25 cellular contexts compared by ENCODE assay signal in the genomic region with DNA sequence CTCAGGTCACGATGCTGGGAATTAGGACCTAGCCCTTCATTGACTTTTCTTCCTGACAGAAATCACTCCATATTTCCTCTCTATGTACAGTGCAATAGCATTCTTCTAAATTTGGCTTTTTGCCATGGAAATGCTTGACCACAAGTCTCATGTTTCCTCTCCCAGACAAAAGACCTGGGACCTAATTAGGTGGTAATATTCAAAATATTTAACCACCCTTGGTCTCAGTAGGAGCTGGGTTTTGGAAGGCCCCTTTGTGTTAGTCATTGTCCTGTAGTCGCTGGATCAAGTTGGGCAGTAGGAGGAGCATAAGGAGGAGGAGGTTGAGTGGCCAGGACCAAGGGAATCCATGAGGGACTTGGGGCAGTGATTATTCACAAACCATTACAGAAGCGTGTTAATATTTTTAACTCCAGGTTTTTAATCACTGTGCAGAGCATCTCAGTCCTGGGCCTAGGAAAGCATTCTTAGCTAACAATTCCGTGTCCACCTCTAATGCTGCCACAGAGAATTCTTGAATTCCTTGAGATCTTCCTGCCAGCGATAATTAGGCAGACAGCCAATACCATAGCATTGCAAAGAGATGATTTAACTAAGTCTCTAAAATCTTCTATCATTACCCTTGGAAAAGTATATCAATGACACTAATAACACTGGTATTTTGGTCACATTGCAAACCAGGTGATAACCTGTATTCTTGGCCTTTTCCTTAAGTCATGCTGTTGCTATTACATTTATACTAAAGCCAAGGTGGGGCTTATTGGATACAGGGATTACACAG. TPM values are rescaled to one million over a fixed set of nuclear protein-coding genes. Genes with fewer than 3 reads are reported as not detected.
DNase-seq lines count a peak whose midpoint lies in the region; ATAC-seq, FAIRE-seq and TF ChIP-seq lines count a peak whose summit lies in the region.
"Had no signal": no experiment of that assay in that cellular context is flagged by ENCODE, and none has a peak within 500 bp of the region (broad histone marks: within the 10 kb centered on the region; RNA-seq: fewer than 3 reads in every experiment).

No MANE protein-coding gene starts in this region.

- no peaks in the 10 kb centered on the region for H3K4me1 ChIP-seq in left lung
- no peaks in the 10 kb centered on the region for H3K4me1 ChIP-seq in A673 (ENCODE audit: insufficient read depth, low read length, poor library complexity, severe bottlenecking)
- H3K4me1 ChIP-seq: foreskin keratinocyte, parathyroid adenoma, spleen, tibial artery had no signal

- intact Hi-C loops in left lung (cut with DNase I): no loop called here
- intact Hi-C loops in A673 (cut with micrococcal nuclease; ENCODE audit: unreplicated experiment): no loop called here

- POLR2A ChIA-PET in A673 (lab: Charles Lee; ENCODE audit: low non-redundant PET): no interaction called here

- H3K36me3 ChIP-seq in bronchial epithelial cell (ENCODE audit: control insufficient read depth, insufficient read depth, low read length) (no peaks in the 10 kb centered on the region), left lung (no peaks in the 10 kb centered on the region), A673 (ENCODE audit: insufficient read depth, low read length, poor library complexity, severe bottlenecking) (no peaks in the 10 kb centered on the region)
- H3K36me3 ChIP-seq: spleen, tibial artery had no signal

- peak; percentile 46 for DNase-seq in EH (ENCODE audit: low read depth)
- peak; percentile 87 for DNase-seq in M059J (ENCODE audit: low read depth)
- peak; percentile 64 for DNase-seq in bronchial epithelial cell (ENCODE audit: low read depth)
- no peak for DNase-seq in left lung
- DNase-seq in A673 (ENCODE audit: low spot score): no peak
- no peak for DNase-seq in GOT3 (lab: John Stamatoyannopoulos, UW)
- DNase-seq: activated B cell treated with CpG ODN at 0.5 μM for 24 hours; activated CD8-positive, alpha-beta memory T cell treated with anti-CD3 and anti-CD28 coated beads for 24 hours; DMS 273 treated with DMSO at 0.1 percent for 48 hours; foreskin keratinocyte; NCI-H1105 treated with DMSO at 0.1 percent for 48 hours; NCI-H2171 treated with DMSO at 0.1 percent for 48 hours; NK-92 treated with Interleukin-12 subunit alpha and Interleukin-12 subunit beta, amount 100 ng/mL, for 24 hours; SHP77; spleen; tibial artery had no signal

- H3K9me3 ChIP-seq in left lung (no peaks in the 10 kb centered on the region), A673 (ENCODE audit: low read depth, low read length, poor library complexity, severe bottlenecking) (no peaks in the 10 kb centered on the region)
- H3K9me3 ChIP-seq: tibial artery had no signal

- TF ChIP-seq CTCF in bronchial epithelial cell (IDR thresholded peaks at IDR 0.05; ENCODE audit: insufficient read depth, low read length, severe bottlenecking): no peak
- TF ChIP-seq CTCF in left lung (IDR thresholded peaks at IDR 0.05): no peak
- TF ChIP-seq CTCF in A673 (conservative IDR thresholded peaks at IDR 0.05; ENCODE audit: low read depth, low read length): no peak

- BruUV-seq in A673 (replicated peaks; lab: Mats Ljungman, UMichigan): no TSS peak

- CTCF ChIA-PET in A673 (lab: Charles Lee): no interaction called here

- ATAC-seq in left lung (peak; percentile 40), HG03025 (IDR thresholded peaks at IDR 0.05; ENCODE audit: low FRiP score, unreplicated experiment) (no peak), HG03565 (IDR thresholded peaks at IDR 0.05; ENCODE audit: unreplicated experiment) (no peak)
- ATAC-seq: foreskin keratinocyte had no signal

- H3K27me3 ChIP-seq in bronchial epithelial cell (ENCODE audit: control insufficient read depth, insufficient read depth, low read length): no peaks in the 10 kb centered on the region
- H3K27me3 ChIP-seq in left lung: no peaks in the 10 kb centered on the region
- H3K27me3 ChIP-seq in A673 (replicated peaks; ENCODE audit: insufficient read depth, low read depth, low read length, poor library complexity): no peaks in the 10 kb centered on the region
- H3K27me3 ChIP-seq: foreskin keratinocyte, spleen, tibial artery had no signal

- H3K4me3 ChIP-seq in bronchial epithelial cell (ENCODE audit: low read depth, low read length): no peak overlapping the region
- H3K4me3 ChIP-seq in left lung: no peak overlapping the region
- H3K4me3 ChIP-seq in A673 (ENCODE audit: low read depth, low read length, poor library complexity, severe bottlenecking): no peak overlapping the region
- H3K4me3 ChIP-seq: spleen, tibial artery had no signal

- H3K27ac ChIP-seq in left lung (no peak overlapping the region), A673 (ENCODE audit: low read depth, low read length, poor library complexity, severe bottlenecking) (no peak overlapping the region)
- H3K27ac ChIP-seq: foreskin keratinocyte, HL-60, KMS-11, parathyroid adenoma, spleen, tibial artery had no signal

- FAIRE-seq in bronchial epithelial cell (lab: Jason Lieb, UNC): no peak
- FAIRE-seq: endometrium had no signal

RNA-seq across cellular contexts. Expression of a gene that starts 25.0 kb away (rescaled TPM):
- 0.54 and 1.8 TPM in 2 replicates for total RNA-seq in M059J (2014; rRNA removed; shearing (Covaris generic))
- total RNA-seq in bronchial epithelial cell: 0.26 and 0.51 TPM in 2 replicates
- total RNA-seq in left lung: 10 to 100 TPM; 23.0 to 39.1 TPM
- 7.0 and 7.2 TPM in 2 replicates for total RNA-seq in A673 (2021)
- total RNA-seq: activated B cell treated with CpG ODN at 0.5 μM for 24 hours; activated T-helper 1 cell treated with anti-CD3 and anti-CD28 coated beads, Interleukin-12 subunit alpha, Interleukin-12 subunit beta, Interleukin-2, Interleukin-4 antibody, amounts not matched to agents 30 ng/mL and 10 ng/mL and 1 ng/mL, durations not matched to agents 14 hours and 24 hours and 36 hours; myocyte; T-helper 2 cell treated with Interferon-gamma antibody and Interleukin-4, amounts not matched to agents 100 ng/mL and 5 ng/mL, for 36 hours had no signal

Comparison
In these comparisons a context has a peak if more than half of its experiments do, and no peak if none do; other contexts are left out.
1. DNase-seq: peak in EH (single experiment), M059J (single experiment) and bronchial epithelial cell (single experiment); none in left lung (0 of 2), A673 (single experiment) and GOT3 (single experiment).